ENCODE assay signal across 8 cellular contexts in genomic region chr2:203804070-203804469, GRCh38.
A peak's percentile ranks its signal among the peaks of the same experiment; 100 is the strongest.
DNase-seq lines count a peak whose midpoint lies in the region; ATAC-seq and TF ChIP-seq lines count a peak whose summit lies in the region.
"Had no signal": no experiment of that assay in that cellular context is flagged by ENCODE, and none has a peak within 500 bp of the region (broad histone marks: within the 10 kb centered on the region; RNA-seq: fewer than 3 reads in every experiment).

No MANE protein-coding gene starts in this region.

- 29 to 32% methylated on average over 2 to 4 of the region's 4 CpGs for WGBS in gastroesophageal sphincter (ENCODE audit: low coverage in 1 of 2), 2 donors

- DNase-seq in HCEC 1CT (peak; percentile 94), activated T-cell treated with anti-CD3 and anti-CD28 coated beads for 48 hours (ENCODE audit: low read depth) (peak; percentile 44), GM20000 (ENCODE audit: low spot score) (no peak), DMS153 (lab: John Stamatoyannopoulos, UW) (no peak)
- DNase-seq in stimulated activated CD8-positive, alpha-beta memory T cell treated with anti-CD3 and anti-CD28 coated beads, Interleukin-2, amount 100 ng/mL, for 48 hours (ENCODE audit: low read depth in 2 of 2), result peak; percentile 31 to 41
- DNase-seq: effector memory CD4-positive, alpha-beta T cell had no signal

- peaks cover 0 to 14% (median 1%) of the 10 kb centered on the region in 3 donors for H3K9me3 ChIP-seq in gastroesophageal sphincter

- TF ChIP-seq EP300 in gastroesophageal sphincter (IDR thresholded peaks at IDR 0.05), result no peak

- no peaks in the 10 kb centered on the region for H3K27me3 ChIP-seq in gastroesophageal sphincter

- no peak for TF ChIP-seq POLR2A in gastroesophageal sphincter (IDR thresholded peaks at IDR 0.05)

- no peak overlapping the region for H3K4me3 ChIP-seq in gastroesophageal sphincter

- ATAC-seq in gastroesophageal sphincter, result peak; percentile 55
- ATAC-seq in GM19463 (IDR thresholded peaks at IDR 0.05; ENCODE audit: unreplicated experiment), result no peak

- no peaks in the 10 kb centered on the region for H3K36me3 ChIP-seq in gastroesophageal sphincter

- H3K4me1 ChIP-seq in gastroesophageal sphincter, result no peaks in the 10 kb centered on the region

- TF ChIP-seq CTCF in gastroesophageal sphincter (IDR thresholded peaks at IDR 0.05) (no peak), GM20000 (IDR thresholded peaks at IDR 0.05; ENCODE audit: extremely low read depth, missing control alignments) (no peak)

- H3K27ac ChIP-seq in gastroesophageal sphincter, result no peak overlapping the region

Comparison
In these comparisons a context has a peak if more than half of its experiments do, and no peak if none do; other contexts are left out.
1. DNase-seq: peak in HCEC 1CT (single experiment), activated T-cell treated with anti-CD3 and anti-CD28 coated beads for 48 hours (single experiment) and stimulated activated CD8-positive, alpha-beta memory T cell treated with anti-CD3 and anti-CD28 coated beads, Interleukin-2, amount 100 ng/mL, for 48 hours (2 of 2); none in GM20000 (single experiment) and DMS153 (single experiment).